ENCODE assay signal across 16 cellular contexts in the genomic region with DNA sequence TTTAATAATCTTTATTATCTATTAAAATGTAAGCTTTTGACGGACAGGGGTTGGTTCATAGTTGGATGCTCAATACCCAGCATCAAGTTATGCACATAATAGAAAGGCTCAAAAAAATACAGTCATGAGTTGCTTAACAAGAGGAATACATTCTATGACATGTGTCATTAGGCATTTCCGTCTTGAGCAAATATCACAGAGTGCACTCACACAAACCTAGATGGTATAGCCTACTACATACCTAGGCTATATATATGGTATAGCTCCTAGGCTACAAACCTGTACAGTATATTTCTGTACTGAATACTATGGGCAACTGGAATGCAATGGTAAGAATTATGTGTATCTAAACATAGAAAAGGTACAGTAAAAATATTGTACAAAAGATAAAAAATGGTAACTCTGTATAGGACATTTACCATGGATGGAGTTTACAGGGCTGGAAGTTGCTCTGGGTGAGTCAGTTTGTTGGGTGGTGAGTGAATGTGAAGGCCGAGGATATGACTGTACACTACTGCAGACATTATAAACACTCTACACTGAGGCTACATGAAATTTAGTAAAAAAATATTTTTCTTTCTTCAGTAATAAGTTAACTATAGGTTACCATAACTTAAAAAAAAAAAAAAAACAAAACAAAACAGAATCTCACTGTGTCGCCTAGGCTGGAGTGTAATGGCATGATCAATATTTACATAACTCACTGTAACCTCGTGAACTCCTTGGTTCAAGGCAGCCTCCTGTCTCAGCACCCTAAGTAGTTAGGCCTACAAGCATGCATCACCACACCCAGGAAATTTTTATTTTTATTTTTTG.
DNase-seq lines count a peak whose midpoint lies in the region; ATAC-seq, FAIRE-seq and TF ChIP-seq lines count a peak whose summit lies in the region.
"Had no signal": no experiment of that assay in that cellular context is flagged by ENCODE, and none has a peak within 500 bp of the region (broad histone marks: within the 10 kb centered on the region; RNA-seq: fewer than 3 reads in every experiment).

No MANE protein-coding gene starts in this region.

- CTCF ChIA-PET in endothelial cell of umbilical vein (lab: Charles Lee), result no interaction called here

- no peak overlapping the region for H2AFZ ChIP-seq in endothelial cell of umbilical vein (ENCODE audit: low read depth, low read length)

- H3K9me3 ChIP-seq in endothelial cell of umbilical vein (replicated peaks; ENCODE audit: control insufficient read depth, insufficient read depth, low read length) (no peaks in the 10 kb centered on the region), mucosa of descending colon (no peaks in the 10 kb centered on the region), tibial nerve (no peaks in the 10 kb centered on the region)
- H3K9me3 ChIP-seq: heart right ventricle, prostate gland, upper lobe of right lung had no signal

- peak; percentile 94 for DNase-seq in ELR (ENCODE audit: low read depth)
- peak; percentile 68 for DNase-seq in RKO (ENCODE audit: low spot score)
- peak; percentile 89 for DNase-seq in endothelial cell of umbilical vein (ENCODE audit: low read depth, low spot score)
- no peak for DNase-seq in mucosa of descending colon
- DNase-seq in LoVo (ENCODE audit: low spot score), result no peak
- DNase-seq in RCC 7860 (ENCODE audit: low spot score), result no peak
- no peak for DNase-seq in Ammon's horn (ENCODE audit: low spot score)
- no peak for DNase-seq in tibial nerve (ENCODE audit: low spot score in 2 of 2)
- DNase-seq: activated T-cell treated with anti-CD3 and anti-CD28 coated beads, Interleukin-2, amount 50 U/mL, for 24 hours; heart right ventricle; NCI-H2081 treated with DMSO at 0.1 percent for 48 hours; RPMI8226; upper lobe of right lung had no signal

- TF ChIP-seq CTCF in endothelial cell of umbilical vein (IDR thresholded peaks at IDR 0.05; ENCODE audit: extremely low read depth in 1 of 2, insufficient read depth in 1 of 2, low read depth in 1 of 2, low read length in 2 of 2) (no peak), mucosa of descending colon (IDR thresholded peaks at IDR 0.05) (no peak), tibial nerve (IDR thresholded peaks at IDR 0.05) (no peak)

- H3K4me2 ChIP-seq in endothelial cell of umbilical vein (ENCODE audit: insufficient read depth, low read length), result peak overlapping the region; percentile 70

- no peaks in the 10 kb centered on the region for H3K9me1 ChIP-seq in endothelial cell of umbilical vein (replicated peaks; ENCODE audit: control insufficient read depth, extremely low read depth, insufficient read depth, low read length)

- BruUV-seq in endothelial cell of umbilical vein (replicated peaks; lab: Mats Ljungman, UMichigan), result TSS peak; percentile 66

- peak overlapping the region; percentile 55 for H3K9ac ChIP-seq in endothelial cell of umbilical vein (replicated peaks; ENCODE audit: extremely low read depth, insufficient read depth, low read length)

- H3K4me1 ChIP-seq in endothelial cell of umbilical vein (ENCODE audit: control insufficient read depth, extremely low read depth, insufficient read depth, low read length) (peaks cover 22% of the 10 kb centered on the region), mucosa of descending colon (ENCODE audit: low read depth) (no peaks in the 10 kb centered on the region), tibial nerve (no peaks in the 10 kb centered on the region)
- H3K4me1 ChIP-seq: heart right ventricle, prostate gland, upper lobe of right lung had no signal

- H3K36me3 ChIP-seq in endothelial cell of umbilical vein (ENCODE audit: control insufficient read depth in 2 of 2, extremely low read depth in 1 of 2, insufficient read depth in 2 of 2, low read length in 2 of 2) (peaks cover 0 to 2% of the 10 kb centered on the region in 2 experiments), mucosa of descending colon (ENCODE audit: low read depth) (no peaks in the 10 kb centered on the region), tibial nerve (peaks cover 0 to 66% (median 0%) of the 10 kb centered on the region in 3 donors)
- H3K36me3 ChIP-seq: prostate gland had no signal

- no peaks in the 10 kb centered on the region for H4K20me1 ChIP-seq in endothelial cell of umbilical vein (replicated peaks; ENCODE audit: control insufficient read depth, extremely low read depth, insufficient read depth, low read length)

- intact Hi-C loops in endothelial cell of umbilical vein (cut with micrococcal nuclease), result loop anchor here (1.0 kb wide), 4 partner anchors 136 to 219 kb away; a partner anchor contains a TSS
- intact Hi-C loops in mucosa of descending colon (cut with DNase I, micrococcal nuclease), result no loop called here

- POLR2A ChIA-PET in endothelial cell of umbilical vein (lab: Charles Lee), result no interaction called here

- WGBS in tibial nerve, 2 donors, result 78 to 91% methylated on average over 5 of the region's 5 CpGs

- FAIRE-seq in endothelial cell of umbilical vein (lab: Jason Lieb, UNC), result peak; percentile 89
- FAIRE-seq in RCC 7860 (lab: Jason Lieb, UNC), result no peak

- H3K4me3 ChIP-seq in endothelial cell of umbilical vein (replicated peaks in 1 of 3; ENCODE audit: insufficient read depth in 1 of 3, low read depth in 1 of 3, low read length in 3 of 3) (no peak overlapping the region), mucosa of descending colon (no peak overlapping the region), tibial nerve (no peak overlapping the region)
- H3K4me3 ChIP-seq: cardiac muscle cell, heart right ventricle, prostate gland, upper lobe of right lung had no signal

- no peak for TF ChIP-seq EP300 in tibial nerve (IDR thresholded peaks at IDR 0.05)

- no peak for TF ChIP-seq POLR2A in endothelial cell of umbilical vein (IDR thresholded peaks at IDR 0.05; ENCODE audit: low read depth, low read length)
- no peak for TF ChIP-seq POLR2A in tibial nerve (IDR thresholded peaks at IDR 0.05)

- H3K27ac ChIP-seq in endothelial cell of umbilical vein (ENCODE audit: insufficient read depth, low read depth, low read length) (peak overlapping the region; percentile 79), tibial nerve (no peak overlapping the region)
- H3K27ac ChIP-seq: cardiac muscle cell, heart right ventricle, prostate gland, upper lobe of right lung, VCaP had no signal

- H3K27me3 ChIP-seq in endothelial cell of umbilical vein (ENCODE audit: control insufficient read depth in 2 of 2, insufficient read depth in 2 of 2, low read length in 2 of 2) (no peaks in the 10 kb centered on the region), tibial nerve (no peaks in the 10 kb centered on the region)
- H3K27me3 ChIP-seq: cardiac muscle cell, heart right ventricle, upper lobe of right lung had no signal

- no peaks in the 10 kb centered on the region for H3K79me2 ChIP-seq in endothelial cell of umbilical vein (ENCODE audit: control insufficient read depth, insufficient read depth, low read length)

- ATAC-seq in mucosa of descending colon, result peak; percentile 39
- ATAC-seq: heart right ventricle, upper lobe of right lung had no signal

- dilution Hi-C loops in endothelial cell of umbilical vein (cut with MboI; ENCODE audit: extremely low pct_ligation_motif_present, low sequenced_read_pairs), result no loop called here

TF ChIP-seq in endothelial cell of umbilical vein, 7 proteins besides CTCF, POLR2A, EP300 and RAD21:
- TF ChIP-seq JUN (IDR thresholded peaks at IDR 0.05; ENCODE audit: borderline replicate concordance, insufficient read depth, insufficient read length, low read depth) (peak; percentile 71), EZH2 (IDR thresholded peaks at IDR 0.05; ENCODE audit: borderline replicate concordance, low read depth, low read length, severe bottlenecking) (no peak), GATA2 (IDR thresholded peaks at IDR 0.05; ENCODE audit: insufficient read depth, insufficient read length, low read depth, low read length) (no peak), MYC (IDR thresholded peaks at IDR 0.05; ENCODE audit: low read depth, low read length) (no peak), FOS (IDR thresholded peaks at IDR 0.05; ENCODE audit: borderline replicate concordance, insufficient read depth, low read length) (peak; percentile 95), POLR2AphosphoS5 (IDR thresholded peaks at IDR 0.05; ENCODE audit: insufficient read depth, low read depth, low read length) (no peak)

Comparison
In these comparisons a context has a peak if more than half of its experiments do, and no peak if none do; other contexts are left out.
1. DNase-seq: peak in ELR (single experiment), RKO (single experiment) and endothelial cell of umbilical vein (single experiment); none in mucosa of descending colon (0 of 3), LoVo (single experiment), RCC 7860 (single experiment), Ammon's horn (single experiment) and tibial nerve (0 of 2).